Comparison of ENCODE assay signal across 19 cellular contexts in genomic region chr11:38123673-38124072, GRCh38.
DNase-seq lines count a peak whose midpoint lies in the region; ATAC-seq, FAIRE-seq and TF ChIP-seq lines count a peak whose summit lies in the region.
"Had no signal": no experiment of that assay in that cellular context is flagged by ENCODE, and none has a peak within 500 bp of the region (broad histone marks: within the 10 kb centered on the region; RNA-seq: fewer than 3 reads in every experiment).

No MANE protein-coding gene starts in this region.

- H3K27ac ChIP-seq in K562 (ENCODE audit: extremely low read depth, low read depth, low read length) (peak overlapping the region; percentile 28; the same call in 1 of the 3 replicates), neural progenitor cell (no peak overlapping the region)
- H3K27ac ChIP-seq: BLaER1, HL-60 had no signal

- H3K4me3 Mint-ChIP-seq in neural progenitor cell (no peak overlapping the region), mesothelial cell of epicardium (no peak overlapping the region)
- H3K4me3 Mint-ChIP-seq: CD14-positive monocyte; CD4-positive, alpha-beta memory T cell had no signal

- DNase-seq in NCI-H82 (lab: John Stamatoyannopoulos, UW) (peak; percentile 1), NCI-H82 treated with DMSO at 0.1 percent for 48 hours (lab: John Stamatoyannopoulos, UW; ENCODE audit: unreplicated experiment) (no peak), K562 (ENCODE audit: extremely low read depth in 1 of 4, low spot score in 3 of 4) (peak in 1 of 4 experiments; percentile 1), neural progenitor cell (ENCODE audit: low spot score) (peak; percentile 5), mesothelial cell of epicardium (ENCODE audit: low spot score in 2 of 2, unreplicated experiment in 2 of 2) (no peak)
- no peak for DNase-seq in activated CD4-positive, CD25-positive, alpha-beta regulatory T cell treated with anti-CD3 and anti-CD28 coated beads, Interleukin-2, amount 50 U/mL, for 72 hours
- DNase-seq: 8988T; CD4-positive, alpha-beta memory T cell; DMS153; DMS79; GDM1; GOT3 had no signal

- H3K9me3 Mint-ChIP-seq in neural progenitor cell = peaks cover 4% of the 10 kb centered on the region
- peaks cover 4% of the 10 kb centered on the region for H3K9me3 Mint-ChIP-seq in mesothelial cell of epicardium

- H3K4me2 ChIP-seq in K562 (ENCODE audit: insufficient read depth, low read length) = no peak overlapping the region
- no peak overlapping the region for H3K4me2 ChIP-seq in neural progenitor cell
- H3K4me2 ChIP-seq: BLaER1 had no signal

- no peak overlapping the region for H3K27ac Mint-ChIP-seq in neural progenitor cell
- no peak overlapping the region for H3K27ac Mint-ChIP-seq in mesothelial cell of epicardium
- H3K27ac Mint-ChIP-seq: CD14-positive monocyte; CD4-positive, alpha-beta memory T cell had no signal

- H3K4me1 ChIP-seq in K562 (replicated peaks in 1 of 2; ENCODE audit: control insufficient read depth in 2 of 2, insufficient read depth in 2 of 2, low read length in 2 of 2) = no peaks in the 10 kb centered on the region
- H3K4me1 ChIP-seq in neural progenitor cell = no peaks in the 10 kb centered on the region
- H3K4me1 ChIP-seq: BLaER1, HAP-1 had no signal

- H3K36me3 Mint-ChIP-seq in neural progenitor cell (no peaks in the 10 kb centered on the region), mesothelial cell of epicardium (peaks cover 4% of the 10 kb centered on the region)
- H3K36me3 Mint-ChIP-seq: CD14-positive monocyte; CD4-positive, alpha-beta memory T cell had no signal

- H3F3A ChIP-seq in neural progenitor cell (ENCODE audit: low read depth) = no peaks in the 10 kb centered on the region

- no peak overlapping the region for H3K9ac ChIP-seq in K562 (ENCODE audit: insufficient read depth in 1 of 2, low read depth in 2 of 2, low read length in 2 of 2)
- H3K9ac ChIP-seq in neural progenitor cell = no peak overlapping the region
- H3K9ac ChIP-seq: BLaER1 had no signal

- H3K4me1 Mint-ChIP-seq in neural progenitor cell (no peaks in the 10 kb centered on the region), mesothelial cell of epicardium (peaks cover 18% of the 10 kb centered on the region)
- H3K4me1 Mint-ChIP-seq: CD14-positive monocyte; CD4-positive, alpha-beta memory T cell had no signal

- in situ Hi-C loops in K562 (cut with MboI) = no loop called here

- H3K27me3 ChIP-seq in K562 (ENCODE audit: control insufficient read depth in 2 of 2, insufficient read depth in 2 of 2, low read length in 2 of 2) (no peaks in the 10 kb centered on the region), neural progenitor cell (no peaks in the 10 kb centered on the region)
- H3K27me3 ChIP-seq: BLaER1 had no signal

- H3K4me3 ChIP-seq in K562 = no peak overlapping the region
- H3K4me3 ChIP-seq in neural progenitor cell = no peak overlapping the region
- H3K4me3 ChIP-seq: BLaER1, HAP-1 had no signal

- H3K79me2 ChIP-seq in K562 (ENCODE audit: control insufficient read depth, insufficient read depth, low read length) = no peaks in the 10 kb centered on the region
- no peaks in the 10 kb centered on the region for H3K79me2 ChIP-seq in neural progenitor cell (ENCODE audit: low read depth)

- TF ChIP-seq RAD21 in K562 (CRISPR knock-in tag; conservative IDR thresholded peaks at IDR 0.05 in 1 of 2, IDR thresholded peaks at IDR 0.05 in 1 of 2) = no peak

- TF ChIP-seq EP300 in K562 (IDR thresholded peaks at IDR 0.05; ENCODE audit: low read length) = no peak

- TF ChIP-seq CTCF in K562 (IDR thresholded peaks at IDR 0.05 in 2 of 3, conservative IDR thresholded peaks at IDR 0.05 in 1 of 3; ENCODE audit: insufficient read depth in 2 of 3, low read depth in 1 of 3, low read length in 3 of 3) (no peak), neural progenitor cell (IDR thresholded peaks at IDR 0.05) (no peak), mesothelial cell of epicardium (IDR thresholded peaks at IDR 0.05; ENCODE audit: unreplicated experiment) (no peak)

- no peaks in the 10 kb centered on the region for H3K9me1 ChIP-seq in K562 (ENCODE audit: control insufficient read depth, insufficient read depth, low read length)

- intact Hi-C loops in K562 (cut with micrococcal nuclease) = no loop called here

- no peak for ATAC-seq in K562
- ATAC-seq in HG03097 (IDR thresholded peaks at IDR 0.05; ENCODE audit: low FRiP score, unreplicated experiment) = no peak

- TF ChIP-seq POLR2A in K562 (conservative IDR thresholded peaks at IDR 0.05) = no peak

- no peaks in the 10 kb centered on the region for H4K20me1 ChIP-seq in K562 (replicated peaks; ENCODE audit: control insufficient read depth, insufficient read depth, low read length)
- H4K20me1 ChIP-seq in neural progenitor cell (ENCODE audit: low read depth) = no peaks in the 10 kb centered on the region
- H4K20me1 ChIP-seq: BLaER1 had no signal

- CTCF ChIA-PET in K562 (lab: Yijun Ruan, JAX; ENCODE audit: low intra/inter-chr PET ratio) = no interaction called here

- no TSS peak for BruUV-seq in K562 (replicated peaks; lab: Mats Ljungman, UMichigan)

- no peak for FAIRE-seq in K562 (lab: Jason Lieb, UNC)
- FAIRE-seq: GM12892, GM18507 had no signal

- H3K27me3 Mint-ChIP-seq in neural progenitor cell (ENCODE audit: insufficient read depth, low read depth) (peaks cover 2% of the 10 kb centered on the region), mesothelial cell of epicardium (ENCODE audit: low read depth) (no peaks in the 10 kb centered on the region)
- H3K27me3 Mint-ChIP-seq: CD4-positive, alpha-beta memory T cell had no signal

- H2AFZ ChIP-seq in K562 (ENCODE audit: low read depth, low read length) (peak overlapping the region; percentile 48; the same call in 1 of the 2 replicates), neural progenitor cell (replicated peaks) (peak overlapping the region; percentile 60)

- WGBS in K562 (ENCODE audit: insufficient coverage, low coverage, missing lambda C conversion rate) = 4% methylated on average over 9 of the region's 9 CpGs

- POLR2A ChIA-PET in K562 (lab: Yijun Ruan, JAX) = no interaction called here

- H3K9me3 ChIP-seq in K562 (replicated peaks; ENCODE audit: control insufficient read depth, insufficient read depth, low read depth, low read length) (no peaks in the 10 kb centered on the region), neural progenitor cell (ENCODE audit: low read depth) (no peaks in the 10 kb centered on the region)
- H3K9me3 ChIP-seq: BLaER1, HAP-1 had no signal

- H3K36me3 ChIP-seq in K562 (ENCODE audit: control insufficient read depth, insufficient read depth, low read length) (no peaks in the 10 kb centered on the region), neural progenitor cell (no peaks in the 10 kb centered on the region)
- H3K36me3 ChIP-seq: BLaER1, HAP-1 had no signal

TF ChIP-seq in K562, 482 proteins besides CTCF, POLR2A, EP300 and RAD21:
- TF ChIP-seq SLC30A9 (CRISPR knock-in tag; IDR thresholded peaks at IDR 0.05) (no peak), POLR2G (IDR thresholded peaks at IDR 0.05; ENCODE audit: low read depth, low read length) (no peak), TCFL5 (CRISPR knock-in tag; conservative IDR thresholded peaks at IDR 0.05) (no peak), ZNF184 (CRISPR knock-in tag; IDR thresholded peaks at IDR 0.05) (no peak), ATF7 (IDR thresholded peaks at IDR 0.05) (no peak), ZNF764 (CRISPR knock-in tag; IDR thresholded peaks at IDR 0.05; ENCODE audit: low read depth) (no peak), TAL1 (IDR thresholded peaks at IDR 0.05) (no peak), HMG20A (CRISPR knock-in tag; conservative IDR thresholded peaks at IDR 0.05) (no peak), MCM3 (IDR thresholded peaks at IDR 0.05) (no peak), SMC3 (conservative IDR thresholded peaks at IDR 0.05; ENCODE audit: insufficient read depth, low read depth, low read length) (no peak), SIN3A (IDR thresholded peaks at IDR 0.05; ENCODE audit: borderline replicate concordance in 2 of 2, control insufficient read depth in 1 of 2, low read depth in 2 of 2, low read length in 2 of 2) (no peak), ZNF146 (CRISPR knock-in tag; IDR thresholded peaks at IDR 0.05; ENCODE audit: unreplicated experiment) (no peak), ZNF212 (CRISPR knock-in tag; IDR thresholded peaks at IDR 0.05) (no peak), SREBF1 (IDR thresholded peaks at IDR 0.05; ENCODE audit: borderline replicate concordance, low read depth, low read length) (no peak), ARNT (IDR thresholded peaks at IDR 0.05) (no peak), GTF2E2 (tag; IDR thresholded peaks at IDR 0.05) (no peak)
TF ChIP-seq in K562: peak in this region for 0.

Comparison
In these comparisons a context has a peak if more than half of its experiments do, and no peak if none do; other contexts are left out.
1. DNase-seq: peak in NCI-H82 (single experiment) and neural progenitor cell (single experiment); none in NCI-H82 treated with DMSO at 0.1 percent for 48 hours (single experiment), mesothelial cell of epicardium (0 of 2) and activated CD4-positive, CD25-positive, alpha-beta regulatory T cell treated with anti-CD3 and anti-CD28 coated beads, Interleukin-2, amount 50 U/mL, for 72 hours (single experiment).